In genomic region chr11:96154802-96155520, GRCh38 we compare ENCODE assay signal across 8 cellular contexts.
DNase-seq lines count a peak whose midpoint lies in the region; ATAC-seq and TF ChIP-seq lines count a peak whose summit lies in the region.

No MANE protein-coding gene starts in this region.

- intact Hi-C loops in IMR-90 (cut with micrococcal nuclease): loop anchor here (1.0 kb wide), 1 partner anchor 100 kb away; no protein-coding TSS in a partner anchor
- intact Hi-C loops in mucosa of descending colon (cut with DNase I, micrococcal nuclease): no loop called here

- peak overlapping the region; percentile 98 for H3K4ac ChIP-seq in IMR-90 (ENCODE audit: low read depth, low read length)

- peak overlapping the region; percentile 87 for H2BK20ac ChIP-seq in IMR-90 (ENCODE audit: low read depth, low read length)

- peak overlapping the region; percentile 89 for H3K56ac ChIP-seq in IMR-90 (ENCODE audit: extremely low read depth, insufficient read depth, low read length)

- H2BK15ac ChIP-seq in IMR-90 (ENCODE audit: low read depth, low read length): peak overlapping the region; percentile 92

- H3K27me3 ChIP-seq in IMR-90 (ENCODE audit: control insufficient read depth, insufficient read depth, low read length) (no peaks in the 10 kb centered on the region), mucosa of rectum (ENCODE audit: control insufficient read depth in 2 of 2, insufficient read depth in 2 of 2, low read length in 2 of 2) (no peaks in the 10 kb centered on the region)

- H2AK5ac ChIP-seq in IMR-90 (ENCODE audit: low read depth, low read length): peak overlapping the region; percentile 91

- no peak for TF ChIP-seq RAD21 in IMR-90 (IDR thresholded peaks at IDR 0.05; ENCODE audit: low read length)

- H3K79me1 ChIP-seq in IMR-90 (ENCODE audit: low read depth in 1 of 2, low read length in 2 of 2): peaks cover 24 to 64% of the 10 kb centered on the region in 2 experiments; a peak in 3 of 4 replicates

- in situ Hi-C loops in IMR-90 (cut with MboI; ENCODE audit: low sequenced_read_pairs): no loop called here

- H3K23ac ChIP-seq in IMR-90 (ENCODE audit: low read depth, low read length): peak overlapping the region; percentile 99

- H3K14ac ChIP-seq in IMR-90 (replicated peaks; ENCODE audit: low read depth, low read length): peak overlapping the region; percentile 93

- TF ChIP-seq POLR2A in IMR-90 (IDR thresholded peaks at IDR 0.05; ENCODE audit: low read depth, low read length): 0 out of 2 replicates have a peak, but pooled peaks have one; percentile 34

- H3K9me1 ChIP-seq in IMR-90 (ENCODE audit: insufficient read depth, low read length): peaks cover 27% of the 10 kb centered on the region

- H3K9ac ChIP-seq in IMR-90 (ENCODE audit: low read depth, low read length): peak overlapping the region; percentile 46
- no peak overlapping the region for H3K9ac ChIP-seq in mucosa of rectum (ENCODE audit: low read depth in 1 of 2, low read length in 2 of 2)

- peak overlapping the region; percentile 53 for H2AFZ ChIP-seq in IMR-90 (replicated peaks; ENCODE audit: low read length, poor library complexity)

- no peak; the same call in 1 of the 2 replicates for ATAC-seq in IMR-90 (ENCODE audit: low read depth)
- ATAC-seq in T-helper 17 cell: no peak
- no peak for ATAC-seq in mucosa of descending colon

- no TSS peak for BruUV-seq in IMR-90 (replicated peaks; lab: Mats Ljungman, UMichigan)

- H3K4me3 Mint-ChIP-seq in T-helper 17 cell: no peak overlapping the region

- peak overlapping the region; percentile 40 for H3K4me2 ChIP-seq in IMR-90 (ENCODE audit: low read depth, low read length)

- peak overlapping the region; percentile 90 to 92 for H4K8ac ChIP-seq in IMR-90 (ENCODE audit: low read depth in 2 of 2, low read length in 2 of 2)

- peak overlapping the region; percentile 86 for H4K5ac ChIP-seq in IMR-90 (ENCODE audit: low read depth, low read length)

- no peaks in the 10 kb centered on the region for H4K20me1 ChIP-seq in IMR-90 (ENCODE audit: insufficient read depth, low read length)

- peak overlapping the region; percentile 59 for H2AK9ac ChIP-seq in IMR-90 (replicated peaks; ENCODE audit: low read depth, low read length, poor library complexity)

- peak overlapping the region; percentile 98 for H2BK120ac ChIP-seq in IMR-90 (ENCODE audit: low read depth, low read length)

- H3K36me3 ChIP-seq in IMR-90 (ENCODE audit: control insufficient read depth, insufficient read depth, low read length) (no peaks in the 10 kb centered on the region), mucosa of rectum (ENCODE audit: control insufficient read depth in 2 of 2, insufficient read depth in 2 of 2, low read length in 2 of 2) (no peaks in the 10 kb centered on the region), mucosa of descending colon (ENCODE audit: low read depth) (no peaks in the 10 kb centered on the region)

- H3K9me3 ChIP-seq in IMR-90 (ENCODE audit: control insufficient read depth, insufficient read depth, low read length) (no peaks in the 10 kb centered on the region), mucosa of rectum (ENCODE audit: control insufficient read depth in 2 of 2, low read length in 2 of 2) (no peaks in the 10 kb centered on the region), T-helper 17 cell (ENCODE audit: control insufficient read depth, low read length, poor library complexity, severe bottlenecking) (no peaks in the 10 kb centered on the region), mucosa of descending colon (no peaks in the 10 kb centered on the region)

- POLR2A ChIA-PET in IMR-90 (lab: Charles Lee; ENCODE audit: unreplicated experiment): interaction anchor here (0.5 to 0.8 kb wide), 3 partner anchors 60 to 188 kb away, joined by 3 to 7 read pairs (median 4); partner anchors contain the start of gene MAML2

- CTCF ChIA-PET in IMR-90 (lab: Yijun Ruan, JAX): interaction anchor here (0.6 to 3.0 kb wide), 8 partner anchors 11 to 319 kb away, joined by 3 to 16 read pairs (median 4); partner anchors contain the start of gene MAML2

- dilution Hi-C loops in IMR-90 (cut with HindIII; ENCODE audit: low sequenced_read_pairs, unreplicated experiment): no loop called here

- DNase-seq in A172 (ENCODE audit: low spot score) (peak; percentile 63), IMR-90 (peak; percentile 80), cerebellar nuclear complex (lab: John Stamatoyannopoulos, UW) (peak; percentile 39 to 41), NCI-H345 (lab: John Stamatoyannopoulos, UW) (no peak), T-helper 17 cell (no peak), mucosa of descending colon (no peak), NCI-H1105 treated with DMSO at 0.1 percent for 48 hours (lab: John Stamatoyannopoulos, UW) (no peak)

- peak overlapping the region; percentile 99 for H2BK5ac ChIP-seq in IMR-90 (ENCODE audit: low read depth, low read length, poor library complexity, severe bottlenecking)

- no peak overlapping the region for H3K27ac Mint-ChIP-seq in T-helper 17 cell

- H3K27me3 Mint-ChIP-seq in T-helper 17 cell: no peaks in the 10 kb centered on the region

- 17% methylated on average over 1 of the region's 7 CpGs; no CpG with 5 or more reads in 1 of the 2 experiments for WGBS in IMR-90 (ENCODE audit: extremely low coverage in 2 of 2, insufficient read length in 1 of 2), 2 experiments

- H3K27ac ChIP-seq in IMR-90 (ENCODE audit: insufficient read depth, low read length) (peak overlapping the region; percentile 96), mucosa of rectum (ENCODE audit: low read depth in 2 of 2, low read length in 2 of 2) (peak overlapping the region; percentile 19 to 81)

- H3K4me1 Mint-ChIP-seq in T-helper 17 cell: peaks cover 34% of the 10 kb centered on the region

- H3K18ac ChIP-seq in IMR-90 (ENCODE audit: low read depth, low read length): peak overlapping the region; percentile 99

- TF ChIP-seq CTCF in IMR-90 (conservative IDR thresholded peaks at IDR 0.05; ENCODE audit: low read depth, low read length) (no peak), mucosa of descending colon (IDR thresholded peaks at IDR 0.05) (no peak)

- peaks cover 2% of the 10 kb centered on the region for H3K36me3 Mint-ChIP-seq in T-helper 17 cell (ENCODE audit: low read depth)

- peaks cover 30% of the 10 kb centered on the region for H3K4me1 ChIP-seq in IMR-90 (ENCODE audit: control insufficient read depth, insufficient read depth, low read length)
- H3K4me1 ChIP-seq in mucosa of rectum (ENCODE audit: control insufficient read depth in 2 of 2, insufficient read depth in 2 of 2, low read length in 2 of 2): peaks cover 13 to 22% of the 10 kb centered on the region in 2 donors
- H3K4me1 ChIP-seq in mucosa of descending colon (ENCODE audit: low read depth): peaks cover 7% of the 10 kb centered on the region

- H3K4me3 ChIP-seq in IMR-90 (ENCODE audit: insufficient read depth, low read depth, low read length) (no peak overlapping the region), mucosa of rectum (ENCODE audit: low read length in 2 of 2) (no peak overlapping the region), mucosa of descending colon (no peak overlapping the region)

- peak overlapping the region; percentile 95 for H4K91ac ChIP-seq in IMR-90 (ENCODE audit: insufficient read depth, low read depth, low read length)

TF ChIP-seq in IMR-90, 13 proteins besides CTCF, POLR2A, EP300 and RAD21:
- TF ChIP-seq MAFK (IDR thresholded peaks at IDR 0.05; ENCODE audit: low read depth, low read length) (peak; percentile 1; the same call in 1 of the 2 replicates), ELK1 (IDR thresholded peaks at IDR 0.05; ENCODE audit: borderline replicate concordance, low read depth, low read length) (no peak), NFE2L2 (IDR thresholded peaks at IDR 0.05; ENCODE audit: low read depth, low read length) (no peak), MXI1 (IDR thresholded peaks at IDR 0.05; ENCODE audit: borderline replicate concordance, low read depth, low read length) (no peak), CHD1 (IDR thresholded peaks at IDR 0.05; ENCODE audit: low read depth, low read length) (no peak)
TF ChIP-seq in IMR-90: peak in this region for 1.

Comparison
In these comparisons a context has a peak if more than half of its experiments do, and no peak if none do; other contexts are left out.
1. DNase-seq: peak in A172 (single experiment), IMR-90 (single experiment) and cerebellar nuclear complex (2 of 2); none in NCI-H345 (single experiment), T-helper 17 cell (0 of 3), mucosa of descending colon (0 of 3) and NCI-H1105 treated with DMSO at 0.1 percent for 48 hours (single experiment).